ENCODE assay signal across 1 cellular context in the genomic region with DNA sequence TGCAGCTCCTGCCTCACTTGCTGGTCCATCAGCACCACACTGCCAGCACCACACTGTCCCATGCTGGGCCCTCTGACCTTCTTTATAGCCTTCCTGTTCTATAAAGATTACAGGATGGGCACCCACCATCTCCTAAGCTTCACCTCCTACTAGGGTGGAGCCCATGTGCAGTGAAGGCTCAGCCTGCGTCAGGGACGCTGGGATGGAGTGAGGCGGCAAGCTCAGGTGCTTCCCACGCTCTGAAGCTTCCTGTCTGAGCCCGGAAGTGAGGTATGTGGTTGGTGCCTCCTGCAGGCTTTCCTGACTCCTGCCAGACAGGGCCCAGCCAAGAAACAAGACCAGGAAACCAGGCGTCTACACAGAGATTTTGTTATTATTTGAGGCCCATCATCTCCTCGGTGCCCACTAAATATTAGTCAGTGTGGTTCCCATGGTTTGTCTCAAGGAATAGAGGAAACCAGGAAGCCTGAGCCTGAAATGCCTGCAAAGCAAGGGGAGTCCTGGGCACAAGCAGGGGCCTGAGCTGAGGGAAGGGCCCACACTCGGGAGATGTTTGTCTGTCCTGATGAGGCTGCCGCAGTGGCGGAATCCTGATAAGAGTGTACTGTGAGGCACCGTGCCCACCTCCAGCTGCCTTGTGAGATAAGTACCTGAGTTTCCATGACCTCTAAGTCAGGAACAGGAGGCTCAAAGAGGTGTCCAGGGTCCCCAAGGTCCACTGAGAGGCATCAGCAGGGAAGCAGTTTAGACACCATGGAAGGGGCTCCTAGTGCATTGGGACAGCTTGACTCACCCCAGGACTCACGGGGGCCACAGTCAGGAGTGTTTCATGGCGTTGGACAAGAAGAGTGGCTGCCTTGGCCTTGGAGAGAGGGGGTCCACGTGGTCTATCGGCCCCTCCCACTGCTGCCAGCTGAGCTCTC.
TF ChIP-seq lines count a peak whose summit lies in the region.

No MANE protein-coding gene starts in this region.

TF ChIP-seq in K562, 482 proteins besides CTCF, POLR2A, EP300 and RAD21 (continued from another document):
- TF ChIP-seq ZNF639 (CRISPR knock-in tag; conservative IDR thresholded peaks at IDR 0.05 in 1 of 2, IDR thresholded peaks at IDR 0.05 in 1 of 2) (no peak), ILK (tag; IDR thresholded peaks at IDR 0.05; ENCODE audit: borderline replicate concordance, low read depth) (no peak), SRSF1 (IDR thresholded peaks at IDR 0.05; ENCODE audit: low read depth, low read length) (no peak), LCOR (CRISPR knock-in tag; IDR thresholded peaks at IDR 0.05) (no peak), ZNF23 (CRISPR knock-in tag; IDR thresholded peaks at IDR 0.05) (no peak), ZNF408 (CRISPR knock-in tag; IDR thresholded peaks at IDR 0.05; ENCODE audit: low read depth) (no peak), STAT5A (IDR thresholded peaks at IDR 0.05; ENCODE audit: borderline replicate concordance, low read length) (no peak), MYC (IDR thresholded peaks at IDR 0.05; ENCODE audit: low read depth, low read length) (peak; percentile 72), MYC (CRISPR knock-in tag; IDR thresholded peaks at IDR 0.05; ENCODE audit: borderline replicate concordance, low read depth) (no peak), E2F5 (CRISPR knock-in tag; IDR thresholded peaks at IDR 0.05) (no peak), HMGN3 (IDR thresholded peaks at IDR 0.05; ENCODE audit: borderline replicate concordance, extremely low read depth, insufficient read length, low read depth, low read length) (no peak), TAF15 (IDR thresholded peaks at IDR 0.05; ENCODE audit: low read depth, low read length) (no peak), HINFP (tag; conservative IDR thresholded peaks at IDR 0.05; ENCODE audit: low read depth) (no peak), ZNF253 (CRISPR knock-in tag; conservative IDR thresholded peaks at IDR 0.05) (no peak)
- TF ChIP-seq, protein P1, sequence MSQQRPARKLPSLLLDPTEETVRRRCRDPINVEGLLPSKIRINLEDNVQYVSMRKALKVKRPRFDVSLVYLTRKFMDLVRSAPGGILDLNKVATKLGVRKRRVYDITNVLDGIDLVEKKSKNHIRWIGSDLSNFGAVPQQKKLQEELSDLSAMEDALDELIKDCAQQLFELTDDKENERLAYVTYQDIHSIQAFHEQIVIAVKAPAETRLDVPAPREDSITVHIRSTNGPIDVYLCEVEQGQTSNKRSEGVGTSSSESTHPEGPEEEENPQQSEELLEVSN (IDR thresholded peaks at IDR 0.05; ENCODE audit: borderline replicate concordance in 1 of 2, extremely low read depth in 1 of 2, insufficient read depth in 1 of 2, insufficient read length in 1 of 2, low read depth in 1 of 2, low read length in 1 of 2, poor library complexity in 1 of 2, severe bottlenecking in 1 of 2), result peak in 1 of 2 experiments; percentile 97
- TF ChIP-seq, protein P2, sequence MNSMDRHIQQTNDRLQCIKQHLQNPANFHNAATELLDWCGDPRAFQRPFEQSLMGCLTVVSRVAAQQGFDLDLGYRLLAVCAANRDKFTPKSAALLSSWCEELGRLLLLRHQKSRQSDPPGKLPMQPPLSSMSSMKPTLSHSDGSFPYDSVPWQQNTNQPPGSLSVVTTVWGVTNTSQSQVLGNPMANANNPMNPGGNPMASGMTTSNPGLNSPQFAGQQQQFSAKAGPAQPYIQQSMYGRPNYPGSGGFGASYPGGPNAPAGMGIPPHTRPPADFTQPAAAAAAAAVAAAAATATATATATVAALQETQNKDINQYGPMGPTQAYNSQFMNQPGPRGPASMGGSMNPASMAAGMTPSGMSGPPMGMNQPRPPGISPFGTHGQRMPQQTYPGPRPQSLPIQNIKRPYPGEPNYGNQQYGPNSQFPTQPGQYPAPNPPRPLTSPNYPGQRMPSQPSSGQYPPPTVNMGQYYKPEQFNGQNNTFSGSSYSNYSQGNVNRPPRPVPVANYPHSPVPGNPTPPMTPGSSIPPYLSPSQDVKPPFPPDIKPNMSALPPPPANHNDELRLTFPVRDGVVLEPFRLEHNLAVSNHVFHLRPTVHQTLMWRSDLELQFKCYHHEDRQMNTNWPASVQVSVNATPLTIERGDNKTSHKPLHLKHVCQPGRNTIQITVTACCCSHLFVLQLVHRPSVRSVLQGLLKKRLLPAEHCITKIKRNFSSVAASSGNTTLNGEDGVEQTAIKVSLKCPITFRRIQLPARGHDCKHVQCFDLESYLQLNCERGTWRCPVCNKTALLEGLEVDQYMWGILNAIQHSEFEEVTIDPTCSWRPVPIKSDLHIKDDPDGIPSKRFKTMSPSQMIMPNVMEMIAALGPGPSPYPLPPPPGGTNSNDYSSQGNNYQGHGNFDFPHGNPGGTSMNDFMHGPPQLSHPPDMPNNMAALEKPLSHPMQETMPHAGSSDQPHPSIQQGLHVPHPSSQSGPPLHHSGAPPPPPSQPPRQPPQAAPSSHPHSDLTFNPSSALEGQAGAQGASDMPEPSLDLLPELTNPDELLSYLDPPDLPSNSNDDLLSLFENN (IDR thresholded peaks at IDR 0.05; ENCODE audit: low read depth in 2 of 2, low read length in 2 of 2), result 0 out of 4 replicates have a peak, but pooled peaks of 1 of the 2 experiments have one; percentile 52
- TF ChIP-seq, protein P3, sequence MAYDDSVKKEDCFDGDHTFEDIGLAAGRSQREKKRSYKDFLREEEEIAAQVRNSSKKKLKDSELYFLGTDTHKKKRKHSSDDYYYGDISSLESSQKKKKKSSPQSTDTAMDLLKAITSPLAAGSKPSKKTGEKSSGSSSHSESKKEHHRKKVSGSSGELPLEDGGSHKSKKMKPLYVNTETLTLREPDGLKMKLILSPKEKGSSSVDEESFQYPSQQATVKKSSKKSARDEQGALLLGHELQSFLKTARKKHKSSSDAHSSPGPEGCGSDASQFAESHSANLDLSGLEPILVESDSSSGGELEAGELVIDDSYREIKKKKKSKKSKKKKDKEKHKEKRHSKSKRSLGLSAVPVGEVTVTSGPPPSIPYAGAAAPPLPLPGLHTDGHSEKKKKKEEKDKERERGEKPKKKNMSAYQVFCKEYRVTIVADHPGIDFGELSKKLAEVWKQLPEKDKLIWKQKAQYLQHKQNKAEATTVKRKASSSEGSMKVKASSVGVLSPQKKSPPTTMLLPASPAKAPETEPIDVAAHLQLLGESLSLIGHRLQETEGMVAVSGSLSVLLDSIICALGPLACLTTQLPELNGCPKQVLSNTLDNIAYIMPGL (CRISPR knock-in tag; IDR thresholded peaks at IDR 0.05), result 0 out of 2 replicates have a peak, but pooled peaks have one; percentile 3
